In the genomic region with DNA sequence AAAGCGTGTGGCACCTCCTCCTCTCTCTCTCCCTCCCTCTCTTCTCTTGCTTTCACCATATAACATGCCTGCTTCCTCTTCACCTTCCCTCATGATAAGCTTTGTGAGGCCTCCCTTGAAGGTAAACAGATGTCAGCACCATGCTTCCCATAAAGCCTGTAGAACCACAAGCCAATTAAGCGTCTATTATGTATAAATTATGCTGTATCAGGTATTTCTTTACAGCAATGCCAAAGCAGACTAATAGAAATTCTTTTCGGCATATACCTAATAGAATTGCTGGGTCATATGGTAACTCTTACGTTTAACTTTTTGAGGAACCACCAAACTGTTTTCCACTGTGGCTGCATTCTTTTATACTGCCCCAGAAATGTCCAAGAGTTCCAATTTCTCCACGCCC, we compare ENCODE assay signal across 36 cellular contexts.
"Had no signal": no experiment of that assay in that cellular context is flagged by ENCODE, and none has a peak within 500 bp of the region (broad histone marks: within the 10 kb centered on the region; RNA-seq: fewer than 3 reads in every experiment).

No MANE protein-coding gene starts in this region.

- ATAC-seq: activated CD8-positive, alpha-beta T cell treated with anti-CD3 and anti-CD28 coated beads for 36 hours; activated naive CD4-positive, alpha-beta T cell treated with anti-CD3 and anti-CD28 coated beads, Interleukin-2, amount 50 U/mL, for 72 hours; activated T-cell treated with anti-CD3 and anti-CD28 coated beads, Interleukin-2, amount 50 U/mL, for 4 hours; activated T-cell treated with anti-CD3 and anti-CD28 coated beads, Interleukin-2, amount 50 U/mL, for 72 hours; activated T-helper 17 cell treated with anti-CD3 and anti-CD28 coated beads, Interleukin-2, amount 50 U/mL, for 72 hours; body of pancreas had no signal

- H3K36me3 ChIP-seq: adrenal gland, brain microvascular endothelial cell, breast epithelium had no signal

- H3K27me3 Mint-ChIP-seq: activated CD4-positive, alpha-beta memory T cell treated with anti-CD3 and anti-CD28 coated beads for 36 hours; activated CD8-positive, alpha-beta T cell treated with anti-CD3 and anti-CD28 coated beads for 36 hours; activated naive CD8-positive, alpha-beta T cell treated with anti-CD3 and anti-CD28 coated beads for 36 hours; activated T-helper 17 cell treated with anti-CD3 and anti-CD28 coated beads, Interleukin-2, amount 50 U/mL, for 72 hours had no signal

- H3K4me3 ChIP-seq: adrenal gland, body of pancreas, breast epithelium had no signal

- H3K4me1 Mint-ChIP-seq: activated B cell treated with CpG ODN at 0.5 μM for 24 hours; activated CD4-positive, alpha-beta T cell treated with anti-CD3 and anti-CD28 coated beads, Interleukin-2, amount 10 ng/mL, durations not matched to agents 24 days and 14 days; activated naive CD8-positive, alpha-beta T cell treated with anti-CD3 and anti-CD28 coated beads for 36 hours; activated T-helper 17 cell treated with anti-CD3 and anti-CD28 coated beads, Interleukin-2, amount 50 U/mL, for 72 hours had no signal

- H3K4me1 ChIP-seq: adrenal gland, body of pancreas, breast epithelium had no signal

- DNase-seq: activated B cell treated with CpG ODN at 0.5 μM for 24 hours; activated CD4-positive, alpha-beta memory T cell treated with anti-CD3 and anti-CD28 coated beads for 36 hours; activated CD4-positive, alpha-beta T cell treated with anti-CD3 and anti-CD28 coated beads for 4 hours; activated CD4-positive, alpha-beta T cell treated with anti-CD3 and anti-CD28 coated beads, Interleukin-2, amount 10 ng/mL, durations not matched to agents 24 days and 14 days; activated CD4-positive, alpha-beta T cell treated with anti-CD3 and anti-CD28 coated beads, Interleukin-2, amount 50 U/mL, for 1 hour; activated CD4-positive, alpha-beta T cell treated with anti-CD3 and anti-CD28 coated beads, Interleukin-2, amount 50 U/mL, for 4 hours; activated CD4-positive, CD25-positive, alpha-beta regulatory T cell treated with anti-CD3 and anti-CD28 coated beads, Interleukin-2, amount 50 U/mL, for 72 hours; activated CD8-positive, alpha-beta memory T cell treated with anti-CD3 and anti-CD28 coated beads, Interleukin-2, amount 50 U/mL, for 4 hours; activated CD8-positive, alpha-beta T cell treated with anti-CD3 and anti-CD28 coated beads for 36 hours; activated effector memory CD4-positive, alpha-beta T cell treated with anti-CD3 and anti-CD28 coated beads, Interleukin-2, amount 50 U/mL, for 16 hours; activated gamma-delta T cell treated with Interleukin-2 at 50 U/mL for 16 hours; activated naive CD4-positive, alpha-beta T cell; activated naive CD4-positive, alpha-beta T cell treated with anti-CD3 and anti-CD28 coated beads for 36 hours; activated naive CD4-positive, alpha-beta T cell treated with anti-CD3 and anti-CD28 coated beads, Interleukin-2, amount 50 U/mL, for 16 hours; activated naive CD8-positive, alpha-beta T cell treated with anti-CD3 and anti-CD28 coated beads for 36 hours; activated T-cell treated with anti-CD3 and anti-CD28 coated beads for 4 hours; activated T-cell treated with anti-CD3 and anti-CD28 coated beads, Interleukin-2, amount 50 U/mL, for 1 hour; activated T-cell treated with anti-CD3 and anti-CD28 coated beads, Interleukin-2, amount 50 U/mL, for 4 hours; activated T-cell treated with anti-CD3 and anti-CD28 coated beads, Interleukin-2, amount 50 U/mL, for 72 hours; adrenal gland; amniotic stem cell; aorta; body of pancreas; brain microvascular endothelial cell; central memory CD4-positive, alpha-beta T cell; T-helper 2 cell; T-helper 9 cell had no signal

- H3K27me3 ChIP-seq: adrenal gland, body of pancreas, brain microvascular endothelial cell, breast epithelium had no signal

- H3K9me3 Mint-ChIP-seq: T-helper 1 cell treated with Interleukin-12 subunit alpha and Interleukin-12 subunit beta and Interleukin-4 antibody, amounts not matched to agents 30 μg/mL and 1 μg/mL, for 36 hours; T-helper 2 cell treated with Interferon-gamma antibody and Interleukin-4, amounts not matched to agents 5 μg/mL and 100 μg/mL, for 36 hours had no signal

- H3K4me3 Mint-ChIP-seq: activated B cell treated with CpG ODN at 0.5 μM for 24 hours; activated CD4-positive, alpha-beta memory T cell treated with anti-CD3 and anti-CD28 coated beads for 36 hours; activated CD4-positive, alpha-beta T cell treated with anti-CD3 and anti-CD28 coated beads, Interleukin-2, amount 10 ng/mL, durations not matched to agents 24 days and 14 days; activated CD8-positive, alpha-beta T cell treated with anti-CD3 and anti-CD28 coated beads for 36 hours; activated naive CD4-positive, alpha-beta T cell treated with anti-CD3 and anti-CD28 coated beads for 36 hours; activated naive CD8-positive, alpha-beta T cell treated with anti-CD3 and anti-CD28 coated beads for 36 hours; activated T-cell treated with anti-CD3 and anti-CD28 coated beads, Interleukin-2, amount 50 U/mL, for 4 hours; activated T-cell treated with anti-CD3 and anti-CD28 coated beads, Interleukin-2, amount 50 U/mL, for 72 hours; activated T-helper 1 cell treated with anti-CD3 and anti-CD28 coated beads, Interleukin-12 subunit alpha, Interleukin-12 subunit beta, Interleukin-2, Interleukin-4 antibody, amounts not matched to agents 30 ng/mL and 10 ng/mL and 1 ng/mL, durations not matched to agents 14 hours and 24 hours and 36 hours; activated T-helper 17 cell treated with anti-CD3 and anti-CD28 coated beads, Interleukin-2, amount 50 U/mL, for 72 hours; T-helper 1 cell treated with Interleukin-12 subunit alpha and Interleukin-12 subunit beta and Interleukin-4 antibody, amounts not matched to agents 30 μg/mL and 1 μg/mL, for 36 hours; T-helper 2 cell treated with Interferon-gamma antibody and Interleukin-4, amounts not matched to agents 5 μg/mL and 100 μg/mL, for 36 hours had no signal

- H3K27ac Mint-ChIP-seq: activated B cell treated with CpG ODN at 0.5 μM for 24 hours; activated CD4-positive, alpha-beta memory T cell treated with anti-CD3 and anti-CD28 coated beads for 36 hours; activated CD4-positive, alpha-beta T cell treated with anti-CD3 and anti-CD28 coated beads, Interleukin-2, amount 10 ng/mL, durations not matched to agents 24 days and 14 days; activated CD8-positive, alpha-beta T cell treated with anti-CD3 and anti-CD28 coated beads for 36 hours; activated naive CD4-positive, alpha-beta T cell treated with anti-CD3 and anti-CD28 coated beads for 36 hours; activated naive CD4-positive, alpha-beta T cell treated with anti-CD3 and anti-CD28 coated beads, Interleukin-2, amount 50 U/mL, for 72 hours; activated naive CD8-positive, alpha-beta T cell treated with anti-CD3 and anti-CD28 coated beads for 36 hours; activated T-cell treated with anti-CD3 and anti-CD28 coated beads, Interleukin-2, amount 50 U/mL, for 72 hours; activated T-helper 1 cell treated with anti-CD3 and anti-CD28 coated beads, Interleukin-12 subunit alpha, Interleukin-12 subunit beta, Interleukin-2, Interleukin-4 antibody, amounts not matched to agents 30 ng/mL and 10 ng/mL and 1 ng/mL, durations not matched to agents 14 hours and 24 hours and 36 hours; activated T-helper 17 cell treated with anti-CD3 and anti-CD28 coated beads, Interleukin-2, amount 50 U/mL, for 72 hours; T-helper 1 cell treated with Interleukin-12 subunit alpha and Interleukin-12 subunit beta and Interleukin-4 antibody, amounts not matched to agents 30 μg/mL and 1 μg/mL, for 36 hours; T-helper 2 cell treated with Interferon-gamma antibody and Interleukin-4, amounts not matched to agents 5 μg/mL and 100 μg/mL, for 36 hours had no signal

- H3K27ac ChIP-seq: adrenal gland, body of pancreas, brain microvascular endothelial cell, breast epithelium, VCaP had no signal

- H3K9me3 ChIP-seq: adrenal gland, body of pancreas had no signal

- FAIRE-seq: astrocyte, TTC549 had no signal
